In the genomic region with DNA sequence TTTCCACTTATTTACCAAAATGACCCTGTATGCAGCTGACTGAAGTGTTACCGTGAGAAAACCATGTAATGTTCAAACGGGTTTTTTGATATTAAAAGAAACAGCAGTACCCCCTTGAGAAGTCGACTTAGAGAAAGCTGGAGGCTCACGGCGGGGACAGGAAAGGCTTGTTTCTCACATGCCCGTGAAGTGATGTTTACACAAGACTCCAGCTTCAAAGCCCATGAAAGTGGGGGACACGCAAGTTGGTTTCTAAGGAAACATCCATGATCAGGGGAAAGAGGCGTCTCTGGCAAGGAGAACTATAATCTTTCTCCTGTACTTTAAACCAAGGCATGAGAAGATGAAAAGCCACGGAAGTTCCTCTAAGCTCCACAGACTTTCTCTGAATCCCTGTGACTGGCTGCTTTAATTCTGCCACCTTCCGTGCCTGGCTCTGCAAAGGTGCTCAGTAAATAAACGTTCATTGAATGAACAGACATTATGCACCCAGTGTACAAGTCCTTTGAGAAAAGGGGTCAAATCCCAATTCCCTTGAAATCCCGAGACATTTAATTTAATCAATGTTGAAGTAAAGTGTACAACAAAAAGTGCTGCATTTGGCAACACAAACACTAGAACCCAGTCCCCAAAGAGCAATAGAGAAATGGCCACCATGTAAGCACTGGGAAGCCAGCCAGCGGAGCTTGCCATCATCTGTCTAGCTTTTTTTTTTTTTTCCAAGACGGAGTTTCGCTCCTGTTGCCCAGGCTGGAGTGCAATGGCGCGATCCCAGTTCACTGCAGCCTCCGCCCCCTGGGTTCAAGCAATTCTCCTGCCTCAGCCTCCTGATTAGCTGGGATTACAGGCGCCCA, we compare ENCODE assay signal across 18 cellular contexts. TPM values are rescaled to one million over a fixed set of nuclear protein-coding genes. Genes with fewer than 3 reads are reported as not detected.
A peak's percentile ranks its signal among the peaks of the same experiment; 100 is the strongest.
DNase-seq lines count a peak whose midpoint lies in the region; ATAC-seq and TF ChIP-seq lines count a peak whose summit lies in the region.
"Had no signal": no experiment of that assay in that cellular context is flagged by ENCODE, and none has a peak within 500 bp of the region (broad histone marks: within the 10 kb centered on the region; RNA-seq: fewer than 3 reads in every experiment).

No MANE protein-coding gene starts in this region.

- H3K9me3 ChIP-seq in hepatocyte (ENCODE audit: low read depth), result no peaks in the 10 kb centered on the region
- H3K9me3 ChIP-seq in subcutaneous abdominal adipose tissue (ENCODE audit: control insufficient read depth in 5 of 5, low read length in 5 of 5), result no peaks in the 10 kb centered on the region
- H3K9me3 ChIP-seq: lower lobe of right lung, SJSA1 had no signal

- H3K4me1 ChIP-seq in hepatocyte (ENCODE audit: insufficient read depth) (peaks cover 17% of the 10 kb centered on the region), subcutaneous abdominal adipose tissue (ENCODE audit: control insufficient read depth in 5 of 5, insufficient read depth in 5 of 5, low read length in 5 of 5) (peaks cover 0 to 23% (median 17%) of the 10 kb centered on the region in 5 donors)
- H3K4me1 ChIP-seq: SJSA1 had no signal

- peak overlapping the region; percentile 54 for H3K4me2 ChIP-seq in hepatocyte

- no peaks in the 10 kb centered on the region for H3K79me2 ChIP-seq in hepatocyte

- H3K27me3 ChIP-seq in hepatocyte (no peaks in the 10 kb centered on the region), subcutaneous abdominal adipose tissue (ENCODE audit: control insufficient read depth in 5 of 5, insufficient read depth in 4 of 5, low read length in 5 of 5) (no peaks in the 10 kb centered on the region)
- H3K27me3 ChIP-seq: SJSA1 had no signal

- H3K36me3 Mint-ChIP-seq in activated T-cell treated with anti-CD3 and anti-CD28 coated beads, Interleukin-2, amount 50 U/mL, for 72 hours (ENCODE audit: insufficient read depth in 2 of 2), result no peaks in the 10 kb centered on the region
- H3K36me3 Mint-ChIP-seq: natural killer cell treated with Interleukin-12 subunit alpha and Interleukin-12 subunit beta and Interleukin-15 and Interleukin-18, amount 100 ng/mL, for 72 hours had no signal

- no peak for ATAC-seq in activated T-cell treated with anti-CD3 and anti-CD28 coated beads, Interleukin-2, amount 50 U/mL, for 72 hours (replicated peaks in 1 of 2)
- ATAC-seq in GM19397 (IDR thresholded peaks at IDR 0.05; ENCODE audit: unreplicated experiment), result no peak
- ATAC-seq: activated CD4-positive, CD25-positive, alpha-beta regulatory T cell treated with anti-CD3 and anti-CD28 coated beads, Interleukin-2, amount 50 U/mL, for 24 hours; HCT116; natural killer cell treated with Interleukin-12 subunit alpha and Interleukin-12 subunit beta and Interleukin-15 and Interleukin-18, amount 100 ng/mL, for 72 hours had no signal

- 44% methylated on average over 19 of the region's 19 CpGs for WGBS in hepatocyte (ENCODE audit: low lambda C conversion rate, missing lambda C conversion rate)

- H3K36me3 ChIP-seq in hepatocyte (replicated peaks; ENCODE audit: insufficient read depth, low read depth), result no peaks in the 10 kb centered on the region
- H3K36me3 ChIP-seq in subcutaneous abdominal adipose tissue (ENCODE audit: control insufficient read depth in 5 of 5, insufficient read depth in 5 of 5, low read length in 5 of 5), result peaks cover 0 to 5% (median 3%) of the 10 kb centered on the region in 5 donors
- H3K36me3 ChIP-seq: lower lobe of right lung, SJSA1 had no signal

- H2AFZ ChIP-seq in hepatocyte, result peak overlapping the region; percentile 34

- H3K27ac Mint-ChIP-seq in activated T-cell treated with anti-CD3 and anti-CD28 coated beads, Interleukin-2, amount 50 U/mL, for 72 hours, result peak overlapping the region; percentile 25

- H3K4me3 ChIP-seq in hepatocyte (no peak overlapping the region), subcutaneous abdominal adipose tissue (ENCODE audit: low read depth in 1 of 5, low read length in 5 of 5) (no peak overlapping the region)
- H3K4me3 ChIP-seq: coronary artery, lower lobe of right lung, SJSA1 had no signal

- H3K4me3 Mint-ChIP-seq in activated T-cell treated with anti-CD3 and anti-CD28 coated beads, Interleukin-2, amount 50 U/mL, for 72 hours, result peak overlapping the region in 1 of 2 donors; percentile 45
- H3K4me3 Mint-ChIP-seq: natural killer cell treated with Interleukin-12 subunit alpha and Interleukin-12 subunit beta and Interleukin-15 and Interleukin-18, amount 100 ng/mL, for 72 hours had no signal

- H3K9me3 Mint-ChIP-seq in activated T-cell treated with anti-CD3 and anti-CD28 coated beads, Interleukin-2, amount 50 U/mL, for 72 hours, result no peaks in the 10 kb centered on the region
- H3K9me3 Mint-ChIP-seq: natural killer cell treated with Interleukin-12 subunit alpha and Interleukin-12 subunit beta and Interleukin-15 and Interleukin-18, amount 100 ng/mL, for 72 hours had no signal

- no peak overlapping the region for H3K9ac ChIP-seq in subcutaneous abdominal adipose tissue (ENCODE audit: low read length in 5 of 5)

- H3K27ac ChIP-seq in hepatocyte (peak overlapping the region; percentile 56), subcutaneous abdominal adipose tissue (ENCODE audit: low read depth, low read length) (peak overlapping the region; percentile 29)
- H3K27ac ChIP-seq: coronary artery, epithelial cell of prostate, lower lobe of right lung, SJSA1 had no signal

- H3K27me3 Mint-ChIP-seq in activated T-cell treated with anti-CD3 and anti-CD28 coated beads, Interleukin-2, amount 50 U/mL, for 72 hours (ENCODE audit: low read depth), result no peaks in the 10 kb centered on the region
- H3K27me3 Mint-ChIP-seq: natural killer cell treated with Interleukin-12 subunit alpha and Interleukin-12 subunit beta and Interleukin-15 and Interleukin-18, amount 100 ng/mL, for 72 hours had no signal

- H3K4me1 Mint-ChIP-seq in activated T-cell treated with anti-CD3 and anti-CD28 coated beads, Interleukin-2, amount 50 U/mL, for 72 hours (ENCODE audit: low read depth), result peaks cover 9% of the 10 kb centered on the region

- no peaks in the 10 kb centered on the region for H3K9me2 ChIP-seq in hepatocyte (replicated peaks; ENCODE audit: insufficient read depth)

- TF ChIP-seq CTCF in hepatocyte (IDR thresholded peaks at IDR 0.05; ENCODE audit: poor library complexity), result no peak

- DNase-seq in activated T-cell treated with anti-CD3 and anti-CD28 coated beads, Interleukin-2, amount 50 U/mL, for 72 hours, result no peak
- DNase-seq in activated T-cell treated with anti-CD3 and anti-CD28 coated beads, Interleukin-2, amount 50 U/mL, for 48 hours, result no peak
- DNase-seq in NCI-H345 (lab: John Stamatoyannopoulos, UW), result peak; percentile 60
- peak; percentile 63 for DNase-seq in hepatocyte (ENCODE audit: low spot score)
- DNase-seq in NCI-H82 treated with DMSO at 0.1 percent for 48 hours (lab: John Stamatoyannopoulos, UW; ENCODE audit: unreplicated experiment), result no peak
- no peak for DNase-seq in inferior parietal cortex (ENCODE audit: extremely low spot score)
- DNase-seq: activated gamma-delta T cell treated with Interleukin-2 at 50 U/mL for 16 hours, aorta, lower lobe of right lung, NCI-H2107 had no signal

- no peaks in the 10 kb centered on the region for H4K20me1 ChIP-seq in hepatocyte (ENCODE audit: insufficient read depth, poor library complexity, severe bottlenecking)

RNA-seq across cellular contexts. Expression of a gene that starts 58.7 kb away (rescaled TPM):
- total RNA-seq in activated T-cell treated with anti-CD3 and anti-CD28 coated beads, Interleukin-2, amount 50 U/mL, for 72 hours, result 100 to 1,000 TPM in 1 of 2 donors, 10 to 100 TPM in 1; 80.3 to 131 TPM
- 218 and 237 TPM in 2 replicates for total RNA-seq in hepatocyte
- polyA plus RNA-seq in hepatocyte, result 38.0 and 47.6 TPM in 2 replicates

Comparison
In these comparisons a context has a peak if more than half of its experiments do, and no peak if none do; other contexts are left out.
1. DNase-seq: peak in NCI-H345 (single experiment) and hepatocyte (single experiment); none in activated T-cell treated with anti-CD3 and anti-CD28 coated beads, Interleukin-2, amount 50 U/mL, for 72 hours (0 of 2), activated T-cell treated with anti-CD3 and anti-CD28 coated beads, Interleukin-2, amount 50 U/mL, for 48 hours (0 of 2), NCI-H82 treated with DMSO at 0.1 percent for 48 hours (single experiment) and inferior parietal cortex (single experiment).